Comparison of ENCODE assay signal across 28 cellular contexts in genomic region chr4:73711989-73712388, GRCh38. TPM values are rescaled to one million over a fixed set of nuclear protein-coding genes. Genes with fewer than 3 reads are reported as not detected.
A peak's percentile ranks its signal among the peaks of the same experiment; 100 is the strongest.
DNase-seq lines count a peak whose midpoint lies in the region; ATAC-seq and TF ChIP-seq lines count a peak whose summit lies in the region.
"Had no signal": no experiment of that assay in that cellular context is flagged by ENCODE, and none has a peak within 500 bp of the region (broad histone marks: within the 10 kb centered on the region; RNA-seq: fewer than 3 reads in every experiment).

No MANE protein-coding gene starts in this region.

- H3K9me2 ChIP-seq in PC-3 (replicated peaks; ENCODE audit: low read length): no peaks in the 10 kb centered on the region

- H3K4me1 ChIP-seq in mammary epithelial cell (ENCODE audit: insufficient read depth, low read length): peaks cover 30% of the 10 kb centered on the region
- H3K4me1 ChIP-seq in PC-3 (ENCODE audit: insufficient read depth, low read length): peaks cover 52% of the 10 kb centered on the region
- H3K4me1 ChIP-seq in neutrophil (ENCODE audit: control insufficient read depth in 1 of 2, insufficient read depth in 1 of 2, low read depth in 1 of 2, low read length in 1 of 2): peaks cover 47 to 66% of the 10 kb centered on the region in 2 experiments
- H3K4me1 ChIP-seq: Caco-2 had no signal

- H3K4me1 Mint-ChIP-seq in MCF 10A (ENCODE audit: insufficient read depth, unreplicated experiment): peaks cover 36% of the 10 kb centered on the region
- peaks cover 30% of the 10 kb centered on the region for H3K4me1 Mint-ChIP-seq in dendritic cell treated with granulocyte-macrophage colony-stimulating factor and Interleukin-4, amounts not matched to agents 40 ng/mL and 50 ng/mL, for 4 days (ENCODE audit: low read depth)
- H3K4me1 Mint-ChIP-seq in endothelial cell (ENCODE audit: unreplicated experiment): peaks cover 17% of the 10 kb centered on the region
- H3K4me1 Mint-ChIP-seq: B cell, T-helper 17 cell had no signal

- peak overlapping the region; percentile 2 for H2AFZ ChIP-seq in mammary epithelial cell (ENCODE audit: low read depth, low read length)
- no peak overlapping the region for H2AFZ ChIP-seq in PC-3 (ENCODE audit: low read length)
- H2AFZ ChIP-seq: PC-9 had no signal

- CTCF ChIA-PET in mammary epithelial cell (lab: Charles Lee; ENCODE audit: low non-redundant PET): no interaction called here
- CTCF ChIA-PET in MCF 10A (lab: Yijun Ruan, JAX): interaction anchor here (0.7 to 1.7 kb wide), 3 partner anchors 17 to 1082 kb away, joined by 3 to 8 read pairs (median 3); no protein-coding TSS in a partner anchor
- CTCF ChIA-PET in PC-3 (lab: Charles Lee): interaction anchor here (0.6 kb wide), 2 partner anchors 24 to 120 kb away, joined by 3 read pairs; no protein-coding TSS in a partner anchor

- intact Hi-C loops in mammary epithelial cell (cut with micrococcal nuclease) (no loop called here), MCF 10A (cut with micrococcal nuclease) (no loop called here), PC-3 (cut with micrococcal nuclease) (no loop called here)
- intact Hi-C loops in dendritic cell treated with granulocyte-macrophage colony-stimulating factor and Interleukin-4, amounts not matched to agents 40 ng/mL and 50 ng/mL, for 4 days (cut with micrococcal nuclease): no loop called here

- in situ Hi-C loops in mammary epithelial cell (cut with MboI; ENCODE audit: low sequenced_read_pairs in 2 of 2): no loop called here

- no peaks in the 10 kb centered on the region for H3K79me2 ChIP-seq in mammary epithelial cell (ENCODE audit: insufficient read depth, low read length)
- H3K79me2 ChIP-seq in PC-3 (ENCODE audit: low read length): no peaks in the 10 kb centered on the region

- peaks cover 23% of the 10 kb centered on the region for H3F3A ChIP-seq in PC-3 (ENCODE audit: low read length, unreplicated experiment)

- H3K9ac ChIP-seq in mammary epithelial cell (ENCODE audit: insufficient read depth, low read length) (no peak overlapping the region), PC-3 (ENCODE audit: low read length) (no peak overlapping the region)

- ATAC-seq in PC-3 (no peak), GM21786 (IDR thresholded peaks at IDR 0.05; ENCODE audit: unreplicated experiment) (no peak)
- ATAC-seq: CD8-positive, alpha-beta T cell; HCT116; HepG2; T-helper 17 cell had no signal

- H4K20me1 ChIP-seq in mammary epithelial cell (ENCODE audit: insufficient read depth, low read length) (no peaks in the 10 kb centered on the region), PC-3 (ENCODE audit: low read length) (no peaks in the 10 kb centered on the region)

- H3K27ac ChIP-seq in mammary epithelial cell (ENCODE audit: insufficient read depth, low read depth, low read length) (no peak overlapping the region), PC-3 (ENCODE audit: low read length) (peak overlapping the region; percentile 4; the same call in 1 of the 2 replicates), neutrophil (peak overlapping the region; percentile 95)
- H3K27ac ChIP-seq: C4-2B, PC-9, RWPE1 had no signal

- no TSS peak for BruUV-seq in mammary epithelial cell (replicated peaks; lab: Mats Ljungman, UMichigan)
- no TSS peak for BruUV-seq in MCF 10A (replicated peaks; lab: Mats Ljungman, UMichigan)
- no TSS peak for BruUV-seq in PC-3 (replicated peaks; lab: Mats Ljungman, UMichigan)

- no peak overlapping the region for H3K4me2 ChIP-seq in mammary epithelial cell (ENCODE audit: insufficient read depth, low read depth, low read length)
- no peak overlapping the region for H3K4me2 ChIP-seq in PC-3 (ENCODE audit: low read length)
- H3K4me2 ChIP-seq: PC-9 had no signal

- H3K4me3 Mint-ChIP-seq in MCF 10A (ENCODE audit: unreplicated experiment) (no peak overlapping the region), endothelial cell (ENCODE audit: unreplicated experiment) (no peak overlapping the region)
- H3K4me3 Mint-ChIP-seq in dendritic cell treated with granulocyte-macrophage colony-stimulating factor and Interleukin-4, amounts not matched to agents 40 ng/mL and 50 ng/mL, for 4 days: no peak overlapping the region
- H3K4me3 Mint-ChIP-seq: B cell; CD8-positive, alpha-beta T cell; T-helper 17 cell had no signal

- H3K36me3 Mint-ChIP-seq in MCF 10A (ENCODE audit: insufficient read depth, unreplicated experiment): no peaks in the 10 kb centered on the region
- no peaks in the 10 kb centered on the region for H3K36me3 Mint-ChIP-seq in dendritic cell treated with granulocyte-macrophage colony-stimulating factor and Interleukin-4, amounts not matched to agents 40 ng/mL and 50 ng/mL, for 4 days (ENCODE audit: low read depth)
- no peaks in the 10 kb centered on the region for H3K36me3 Mint-ChIP-seq in endothelial cell (ENCODE audit: low read depth, unreplicated experiment)
- H3K36me3 Mint-ChIP-seq: CD8-positive, alpha-beta T cell had no signal

- dilution Hi-C loops in mammary epithelial cell (cut with HindIII; ENCODE audit: low sequenced_read_pairs): no loop called here

- H3K36me3 ChIP-seq in mammary epithelial cell (ENCODE audit: insufficient read depth, low read length) (no peaks in the 10 kb centered on the region), PC-3 (ENCODE audit: low read depth, low read length) (no peaks in the 10 kb centered on the region), neutrophil (no peaks in the 10 kb centered on the region)

- peaks cover 7% of the 10 kb centered on the region for H3K9me3 Mint-ChIP-seq in MCF 10A (ENCODE audit: unreplicated experiment)
- H3K9me3 Mint-ChIP-seq in dendritic cell treated with granulocyte-macrophage colony-stimulating factor and Interleukin-4, amounts not matched to agents 40 ng/mL and 50 ng/mL, for 4 days: no peaks in the 10 kb centered on the region
- H3K9me3 Mint-ChIP-seq in endothelial cell (ENCODE audit: unreplicated experiment): no peaks in the 10 kb centered on the region
- H3K9me3 Mint-ChIP-seq: CD8-positive, alpha-beta T cell had no signal

- DNase-seq in mammary epithelial cell (no peak), MCF 10A (ENCODE audit: unreplicated experiment) (no peak), PC-3 (no peak), endothelial cell (ENCODE audit: low spot score) (no peak), AG20443 (ENCODE audit: low spot score) (no peak)
- DNase-seq: Caco-2; CD8-positive, alpha-beta T cell; DMS 273 treated with DMSO at 0.1 percent for 48 hours; DMS79 treated with DMSO at 0.1 percent for 48 hours; GF-D8; KBM-7; NCI-H1092 treated with DMSO at 0.1 percent for 48 hours; NCI-H1436; NCI-H187 treated with DMSO at 0.1 percent for 48 hours; NCI-H446; NCI-H524 treated with DMSO at 0.1 percent for 48 hours; NCI-H774; PC-9; SHP77; T-helper 17 cell had no signal

- no peaks in the 10 kb centered on the region for H3K9me3 ChIP-seq in mammary epithelial cell (replicated peaks; ENCODE audit: insufficient read depth, low read length)
- no peaks in the 10 kb centered on the region for H3K9me3 ChIP-seq in PC-3 (ENCODE audit: low read length)
- H3K9me3 ChIP-seq in neutrophil: no peaks in the 10 kb centered on the region
- H3K9me3 ChIP-seq: Caco-2 had no signal

- H3K27ac Mint-ChIP-seq in MCF 10A (ENCODE audit: low read depth, unreplicated experiment) (no peak overlapping the region), endothelial cell (ENCODE audit: unreplicated experiment) (no peak overlapping the region)
- H3K27ac Mint-ChIP-seq in dendritic cell treated with granulocyte-macrophage colony-stimulating factor and Interleukin-4, amounts not matched to agents 40 ng/mL and 50 ng/mL, for 4 days: peak overlapping the region; percentile 8
- H3K27ac Mint-ChIP-seq: B cell; CD8-positive, alpha-beta T cell; T-helper 17 cell had no signal

- H3K27me3 ChIP-seq in mammary epithelial cell (ENCODE audit: insufficient read depth, low read length) (no peaks in the 10 kb centered on the region), PC-3 (ENCODE audit: low read length) (no peaks in the 10 kb centered on the region), neutrophil (no peaks in the 10 kb centered on the region)

- H3K27me3 Mint-ChIP-seq in MCF 10A (ENCODE audit: insufficient read depth, unreplicated experiment): no peaks in the 10 kb centered on the region
- H3K27me3 Mint-ChIP-seq in dendritic cell treated with granulocyte-macrophage colony-stimulating factor and Interleukin-4, amounts not matched to agents 40 ng/mL and 50 ng/mL, for 4 days: no peaks in the 10 kb centered on the region
- no peaks in the 10 kb centered on the region for H3K27me3 Mint-ChIP-seq in endothelial cell (ENCODE audit: unreplicated experiment)

- WGBS in mammary epithelial cell (ENCODE audit: low coverage, missing lambda C conversion rate): 95% methylated on average over 2 of the region's 2 CpGs

- POLR2A ChIA-PET in MCF 10A (lab: Yijun Ruan, JAX) (interaction anchor here (0.7 to 1.3 kb wide), 5 partner anchors 10 to 29 kb away, joined by 3 to 7 read pairs (median 3); partner anchors contain the start of gene CXCL8), PC-3 (lab: Charles Lee; ENCODE audit: unreplicated experiment) (interaction anchor here (0.9 kb wide), 1 partner anchor 10 kb away, joined by 3 read pairs; no protein-coding TSS in a partner anchor)

- TF ChIP-seq CTCF in mammary epithelial cell (conservative IDR thresholded peaks at IDR 0.05 in 1 of 2, IDR thresholded peaks at IDR 0.05 in 1 of 2; ENCODE audit: extremely low read depth in 1 of 2, insufficient read depth in 1 of 2, low read depth in 1 of 2, low read length in 2 of 2): no peak
- TF ChIP-seq CTCF in MCF 10A (IDR thresholded peaks at IDR 0.05; ENCODE audit: unreplicated experiment): no peak
- TF ChIP-seq CTCF in PC-3 (conservative IDR thresholded peaks at IDR 0.05; ENCODE audit: low read depth, low read length): no peak
- no peak for TF ChIP-seq CTCF in neutrophil (IDR thresholded peaks at IDR 0.05)
- no peak for TF ChIP-seq CTCF in endothelial cell (IDR thresholded peaks at IDR 0.05; ENCODE audit: unreplicated experiment)

- no peak overlapping the region for H3K4me3 ChIP-seq in mammary epithelial cell (replicated peaks in 1 of 3; ENCODE audit: insufficient read depth in 1 of 3, low read depth in 2 of 3, low read length in 3 of 3)
- H3K4me3 ChIP-seq in PC-3 (ENCODE audit: low read length): no peak overlapping the region
- H3K4me3 ChIP-seq in neutrophil (ENCODE audit: low read depth in 1 of 2, low read length in 1 of 2): no peak overlapping the region
- H3K4me3 ChIP-seq: PC-9 had no signal

RNA-seq across cellular contexts. Expression of gene CXCL8, which starts 28.4 kb away (rescaled TPM):
- total RNA-seq in mammary epithelial cell (10 to 100 TPM in 1 of 2 donors, 1 to 10 TPM in 1; 1.0 to 14.0 TPM), MCF 10A (2022) (17.0 and 36.2 TPM in 2 replicates), PC-3 (2014; rRNA removed) (360 and 477 TPM in 2 replicates), endothelial cell (ENCODE audit: unreplicated experiment) (not detected)
- polyA plus RNA-seq in mammary epithelial cell: 5.3 TPM
- polyA minus RNA-seq in mammary epithelial cell: 12.8 TPM
